9 cellular contexts compared by ENCODE assay signal in genomic region chr1:94856868-94857267, GRCh38.
"Had no signal": no experiment of that assay in that cellular context is flagged by ENCODE, and none has a peak within 500 bp of the region (broad histone marks: within the 10 kb centered on the region; RNA-seq: fewer than 3 reads in every experiment).

No MANE protein-coding gene starts in this region.

- H3K36me3 ChIP-seq: HAP-1 had no signal

- H3K9me3 ChIP-seq: HAP-1 had no signal

- DNase-seq: GM23248, GOT3, H7, IMR-90, KBM-7 had no signal

- H3K27ac ChIP-seq: GM23248, HL-60, KMS-11 had no signal

- H3K4me2 ChIP-seq: KMS-11 had no signal

- ATAC-seq: HCT116 had no signal

- H2AFZ ChIP-seq: GM23248 had no signal

- H3K9ac ChIP-seq: GM23248, KMS-11 had no signal

- H3K4me3 ChIP-seq: GM23248, HAP-1 had no signal
